ENCODE assay signal across 23 cellular contexts in genomic region chr15:57542505-57542817, GRCh38. TPM values are rescaled to one million over a fixed set of nuclear protein-coding genes. Genes with fewer than 3 reads are reported as not detected.
A peak's percentile ranks its signal among the peaks of the same experiment; 100 is the strongest.
DNase-seq lines count a peak whose midpoint lies in the region; ATAC-seq, FAIRE-seq and TF ChIP-seq lines count a peak whose summit lies in the region.
"Had no signal": no experiment of that assay in that cellular context is flagged by ENCODE, and none has a peak within 500 bp of the region (broad histone marks: within the 10 kb centered on the region; RNA-seq: fewer than 3 reads in every experiment).

No MANE protein-coding gene starts in this region.

- RAD21 ChIA-PET in HCT116 (lab: Charles Lee; ENCODE audit: low non-redundant PET in 1 of 2, low total read pairs in 2 of 2, uncharacterized antibody in 2 of 2, unreplicated experiment in 2 of 2) = interaction anchor here (1.2 to 1.5 kb wide), 1 partner anchor 202 kb away, joined by 3 to 8 read pairs; no protein-coding TSS in a partner anchor

- CTCF ChIA-PET in A549 (lab: Yijun Ruan, JAX) (interaction anchor here (0.7 to 23.4 kb wide), 52 partner anchors 9 to 1052 kb away, joined by 3 to 475 read pairs (median 4); partner anchors contain the start of gene CGNL1), HCT116 (lab: Charles Lee) (interaction anchor here (0.7 to 2.5 kb wide), 16 partner anchors 10 to 1052 kb away, joined by 3 to 62 read pairs (median 6); partner anchors contain the start of gene MYZAP), RWPE1 (lab: Yijun Ruan, JAX) (interaction anchor here (0.6 to 2.2 kb wide), 15 partner anchors 9 to 276 kb away, joined by 3 to 16 read pairs (median 4); no protein-coding TSS in a partner anchor)

- WGBS in A549 (ENCODE audit: missing lambda C conversion rate) = 3% methylated on average over 4 of the region's 4 CpGs

- H3K9ac ChIP-seq in HCT116 (ENCODE audit: low read length) = no peak overlapping the region
- H3K9ac ChIP-seq: parathyroid adenoma had no signal

- TF ChIP-seq POLR2A in A549 (IDR thresholded peaks at IDR 0.05; ENCODE audit: low read length) (no peak), HCT116 (IDR thresholded peaks at IDR 0.05; ENCODE audit: borderline replicate concordance, extremely low read depth, insufficient read depth, insufficient read length) (no peak)

- no peaks in the 10 kb centered on the region for H4K20me1 ChIP-seq in HCT116 (ENCODE audit: insufficient read depth)

- H2AFZ ChIP-seq in HCT116 (ENCODE audit: low read depth, low read length, poor library complexity, severe bottlenecking) = no peak overlapping the region
- H2AFZ ChIP-seq: parathyroid adenoma had no signal

- POLR2A ChIA-PET in A549 (lab: Yijun Ruan, JAX) = no interaction called here
- POLR2A ChIA-PET in HCT116 (lab: Charles Lee) = no interaction called here
- POLR2A ChIA-PET in RWPE1 (lab: Yijun Ruan, JAX; ENCODE audit: low non-redundant PET) = no interaction called here

- FAIRE-seq in A549 (lab: Jason Lieb, UNC) = no peak

- TF ChIP-seq CTCF in A549 (IDR thresholded peaks at IDR 0.05) (peak; percentile 24; the same call in 2 of the 3 replicates), HCT116 (IDR thresholded peaks at IDR 0.05 in 2 of 3, conservative IDR thresholded peaks at IDR 0.05 in 1 of 3; ENCODE audit: borderline replicate concordance in 1 of 3, insufficient read depth in 1 of 3, low read depth in 2 of 3, low read length in 2 of 3) (no peak), RWPE1 (conservative IDR thresholded peaks at IDR 0.05; ENCODE audit: low read depth) (peak; percentile 59), left lung (IDR thresholded peaks at IDR 0.05) (no peak)

- BruUV-seq in HCT116 (replicated peaks; lab: Mats Ljungman, UMichigan) = no TSS peak

- no peaks in the 10 kb centered on the region for H3K9me2 ChIP-seq in HCT116 (ENCODE audit: insufficient read depth)

- no peak for TF ChIP-seq EP300 in A549 (IDR thresholded peaks at IDR 0.05)

- H3K4me2 ChIP-seq in A549 = no peak overlapping the region
- H3K4me2 ChIP-seq in HCT116 (ENCODE audit: low read length) = no peak overlapping the region
- H3K4me2 ChIP-seq: smooth muscle cell had no signal

- peak in 1 of 2 experiments; percentile 19; a peak in 3 of 6 replicates for ATAC-seq in A549
- peak; percentile 33; the same call in 1 of the 2 replicates for ATAC-seq in HCT116
- peak; percentile 10 for ATAC-seq in left lung
- no peak for ATAC-seq in GM21529 (IDR thresholded peaks at IDR 0.05; ENCODE audit: unreplicated experiment)

- no peak for DNase-seq in A549 (ENCODE audit: low read depth in 1 of 2, low spot score in 1 of 2)
- no peak for DNase-seq in HCT116 (ENCODE audit: low read depth, low spot score)
- DNase-seq in RWPE1 (ENCODE audit: low spot score) = no peak
- no peak for DNase-seq in left lung
- DNase-seq in NCI-H524 treated with DMSO at 0.1 percent for 48 hours (lab: John Stamatoyannopoulos, UW) = no peak
- no peak for DNase-seq in amniotic stem cell (lab: John Stamatoyannopoulos, UW)
- DNase-seq in DMS 273 treated with DMSO at 0.1 percent for 48 hours (lab: John Stamatoyannopoulos, UW) = no peak
- DNase-seq: activated effector memory CD4-positive, alpha-beta T cell treated with Interleukin-2 at 50 U/mL for 16 hours; effector memory CD4-positive, alpha-beta T cell; immature natural killer cell; NCI-H2029 treated with DMSO at 0.1 percent for 48 hours; SIG-M5; stimulated activated naive CD4-positive, alpha-beta T cell treated with Interleukin-2 at 50 U/mL for 16 hours; T-helper 9 cell; upper lobe of right lung had no signal

- H3K4me1 ChIP-seq in A549 (no peaks in the 10 kb centered on the region; the same call in 2 of the 3 replicates), HCT116 (ENCODE audit: control insufficient read depth in 1 of 2, insufficient read depth in 2 of 2, low read length in 2 of 2) (peaks cover 0 to 1% of the 10 kb centered on the region in 2 experiments; a peak in 1 of 4 replicates), left lung (no peaks in the 10 kb centered on the region)
- H3K4me1 ChIP-seq: parathyroid adenoma, Peyer's patch, upper lobe of right lung had no signal

- H3K36me3 ChIP-seq in HCT116 (ENCODE audit: control insufficient read depth in 1 of 2, insufficient read depth in 2 of 2, low read length in 2 of 2) = no peaks in the 10 kb centered on the region
- peaks cover 0 to 11% of the 10 kb centered on the region in 2 donors for H3K36me3 ChIP-seq in left lung
- H3K36me3 ChIP-seq: Peyer's patch, upper lobe of right lung had no signal

- H3K27ac ChIP-seq in A549 (no peak overlapping the region), HCT116 (ENCODE audit: low read depth, low read length) (no peak overlapping the region), RWPE1 (no peak overlapping the region), left lung (no peak overlapping the region)
- H3K27ac ChIP-seq: coronary artery, parathyroid adenoma, Peyer's patch, suprapubic skin, upper lobe of right lung had no signal

- intact Hi-C loops in HCT116 (cut with micrococcal nuclease) (loop anchor here (1.0 kb wide), 1 partner anchor 202 kb away; no protein-coding TSS in a partner anchor), left lung (cut with DNase I) (loop anchor here in 1 of 2 donors (5.0 kb wide), 1 partner anchor 200 kb away; no protein-coding TSS in a partner anchor)

- H3K9me3 ChIP-seq in A549 (no peaks in the 10 kb centered on the region), HCT116 (ENCODE audit: control insufficient read depth in 1 of 2, insufficient read depth in 1 of 2, low read depth in 1 of 2, low read length in 2 of 2) (no peaks in the 10 kb centered on the region), left lung (no peaks in the 10 kb centered on the region)
- H3K9me3 ChIP-seq: Peyer's patch, suprapubic skin, upper lobe of right lung had no signal

- TF ChIP-seq RAD21 in A549 (conservative IDR thresholded peaks at IDR 0.05 in 1 of 2, IDR thresholded peaks at IDR 0.05 in 1 of 2) (no peak), HCT116 (IDR thresholded peaks at IDR 0.05; ENCODE audit: low read depth) (no peak)

- H3K4me3 ChIP-seq in A549 (no peak overlapping the region), HCT116 (replicated peaks in 1 of 2; ENCODE audit: low read depth in 1 of 2, low read length in 2 of 2) (no peak overlapping the region), left lung (no peak overlapping the region)
- H3K4me3 ChIP-seq: cardiac muscle cell, coronary artery, Peyer's patch, smooth muscle cell, suprapubic skin, upper lobe of right lung had no signal

- H3K27me3 ChIP-seq in HCT116 (ENCODE audit: insufficient read depth, low read length) (no peaks in the 10 kb centered on the region), left lung (no peaks in the 10 kb centered on the region)
- H3K27me3 ChIP-seq: cardiac muscle cell, Peyer's patch, suprapubic skin, upper lobe of right lung had no signal

- H3K79me2 ChIP-seq in HCT116 (ENCODE audit: insufficient read depth, low read length) = no peaks in the 10 kb centered on the region
- H3K79me2 ChIP-seq: parathyroid adenoma had no signal

TF ChIP-seq in A549, 52 proteins besides CTCF, POLR2A, EP300 and RAD21 (continues in another document):
- TF ChIP-seq ZFP36 (IDR thresholded peaks at IDR 0.05; ENCODE audit: borderline replicate concordance, partially characterized antibody) = no peak
- TF ChIP-seq ELK1 (IDR thresholded peaks at IDR 0.05; ENCODE audit: low read depth, low read length) = no peak
- no peak for TF ChIP-seq MYC (IDR thresholded peaks at IDR 0.05; ENCODE audit: borderline replicate concordance, low read length)
- TF ChIP-seq POLR2AphosphoS2 (conservative IDR thresholded peaks at IDR 0.05; ENCODE audit: low read length) = no peak
- TF ChIP-seq EHF (CRISPR knock-in tag; IDR thresholded peaks at IDR 0.05) = no peak
- no peak for TF ChIP-seq FOSB (CRISPR knock-in tag; IDR thresholded peaks at IDR 0.05)
- no peak for TF ChIP-seq CBX2 (IDR thresholded peaks at IDR 0.05; ENCODE audit: borderline replicate concordance, low read depth)
- TF ChIP-seq KDM1A (IDR thresholded peaks at IDR 0.05; ENCODE audit: low read depth) = no peak
- no peak for TF ChIP-seq CBX8 (IDR thresholded peaks at IDR 0.05)

TF ChIP-seq in HCT116, 20 proteins besides CTCF, POLR2A, EP300 and RAD21 (continues in another document):
- no peak for TF ChIP-seq ZFX (IDR thresholded peaks at IDR 0.05)
- TF ChIP-seq EGR1 (IDR thresholded peaks at IDR 0.05; ENCODE audit: low read depth) = no peak
- no peak for TF ChIP-seq EZH2 (IDR thresholded peaks at IDR 0.05)
- TF ChIP-seq FOSL1 (IDR thresholded peaks at IDR 0.05; ENCODE audit: low read depth) = no peak
- no peak for TF ChIP-seq TCF7L2 (IDR thresholded peaks at IDR 0.05; ENCODE audit: borderline replicate concordance, extremely low read depth, insufficient read depth, insufficient read length)
- no peak for TF ChIP-seq POLR2AphosphoS5 (IDR thresholded peaks at IDR 0.05; ENCODE audit: low read depth, low read length)
- no peak for TF ChIP-seq JUND (IDR thresholded peaks at IDR 0.05)
- TF ChIP-seq SP1 (IDR thresholded peaks at IDR 0.05; ENCODE audit: low read depth) = no peak
- no peak for TF ChIP-seq EZH2phosphoT487 (IDR thresholded peaks at IDR 0.05; ENCODE audit: borderline replicate concordance)
- TF ChIP-seq ZNF274 (IDR thresholded peaks at IDR 0.05; ENCODE audit: low read depth, low read length) = no peak
- no peak for TF ChIP-seq CEBPB (IDR thresholded peaks at IDR 0.05; ENCODE audit: low read depth)
- TF ChIP-seq, protein P1, sequence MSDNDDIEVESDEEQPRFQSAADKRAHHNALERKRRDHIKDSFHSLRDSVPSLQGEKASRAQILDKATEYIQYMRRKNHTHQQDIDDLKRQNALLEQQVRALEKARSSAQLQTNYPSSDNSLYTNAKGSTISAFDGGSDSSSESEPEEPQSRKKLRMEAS (IDR thresholded peaks at IDR 0.05) = no peak
- TF ChIP-seq SRF (IDR thresholded peaks at IDR 0.05; ENCODE audit: low read depth) = no peak
- no peak for TF ChIP-seq ELF1 (IDR thresholded peaks at IDR 0.05; ENCODE audit: borderline replicate concordance, low read depth)

RNA-seq across cellular contexts. Expression of gene MYZAP, which starts 49.2 kb away (rescaled TPM):
- polyA plus RNA-seq in A549 (2011; rRNA removed) (1.1 and 1.2 TPM in 2 replicates), A549 (2017; fragmentation: RNase III; extraction: RNeasy Plus Mini Kit Qiagen cat#74134 plus additional on column Dnase treatment) (1.8 to 2.6 TPM (median 2.4 TPM) in 3 replicates)
- 0.19 and 0.24 TPM in 2 replicates for polyA plus RNA-seq in A549 (2012; cell fraction: cytosol; rRNA removed)
- polyA plus RNA-seq in A549 (2012; cell fraction: nucleus; rRNA removed) = 0.06 TPM in 1 of 2 replicates, not detected in the other
- polyA minus RNA-seq in A549 (2011; rRNA and poly(A)+ RNA removed) = 0.37 TPM in 1 of 2 replicates, not detected in the other
- total RNA-seq in HCT116 (2021; ENCODE audit: unreplicated experiment) (5.8 TPM), left lung (10 to 100 TPM; 17.1 to 20.0 TPM)
- polyA plus RNA-seq in HCT116 (2012) = 3.9 and 4.8 TPM in 2 replicates
- total RNA-seq: activated CD8-positive, alpha-beta memory T cell treated with anti-CD3 and anti-CD28 coated beads for 36 hours had no signal

Comparison
In these comparisons a context has a peak if more than half of its experiments do, and no peak if none do; other contexts are left out.
1. CTCF ChIP-seq: peak in A549 (single experiment) and RWPE1 (single experiment); none in HCT116 (0 of 3) and left lung (0 of 2).
2. Of the 6 proteins assayed by ChIP-seq in both A549 and HCT116: peak only in A549: CTCF; only in HCT116: none; in both: none; in neither: 5.